15 cellular contexts compared by ENCODE assay signal in genomic region chr5:129101794-129102193, GRCh38. TPM values are rescaled to one million over a fixed set of nuclear protein-coding genes. Genes with fewer than 3 reads are reported as not detected.
DNase-seq lines count a peak whose midpoint lies in the region; ATAC-seq, FAIRE-seq and TF ChIP-seq lines count a peak whose summit lies in the region.
"Had no signal": no experiment of that assay in that cellular context is flagged by ENCODE, and none has a peak within 500 bp of the region (broad histone marks: within the 10 kb centered on the region; RNA-seq: fewer than 3 reads in every experiment).

No MANE protein-coding gene starts in this region.

- intact Hi-C loops in body of pancreas (cut with DNase I): no loop called here
- intact Hi-C loops in HepG2 (cut with micrococcal nuclease; ENCODE audit: unreplicated experiment): no loop called here

- TF ChIP-seq POLR2A in body of pancreas (IDR thresholded peaks at IDR 0.05) (no peak), HepG2 (IDR thresholded peaks at IDR 0.05; ENCODE audit: insufficient read depth in 1 of 2, low read depth in 2 of 2, low read length in 2 of 2) (no peak)

- H3K79me2 ChIP-seq in Loucy (ENCODE audit: insufficient read depth, low read length) (peaks cover 22% of the 10 kb centered on the region), HepG2 (ENCODE audit: insufficient read depth, low read length) (peaks cover 53% of the 10 kb centered on the region)

- H3K27ac ChIP-seq in body of pancreas (no peak overlapping the region), HepG2 (ENCODE audit: extremely low read length, insufficient read depth, low read length) (no peak overlapping the region), subcutaneous abdominal adipose tissue (ENCODE audit: low read depth, low read length) (peak overlapping the region; percentile 96)
- H3K27ac ChIP-seq: A549, C4-2B had no signal

- TF ChIP-seq RAD21 in HepG2 (CRISPR knock-in tag; IDR thresholded peaks at IDR 0.05): no peak

- POLR2A ChIA-PET in HepG2 (lab: Yijun Ruan, JAX): no interaction called here

- no peak for DNase-seq in body of pancreas
- DNase-seq in HepG2 (ENCODE audit: low spot score): no peak
- DNase-seq in kidney glomerular epithelial cell (lab: John Stamatoyannopoulos, UW): no peak
- DNase-seq in hepatic stellate cell (ENCODE audit: low spot score): no peak
- no peak for DNase-seq in RKO (ENCODE audit: low spot score)
- DNase-seq: BE2C; CD4-positive, alpha-beta memory T cell; DND-41; GDM1; H7 had no signal

- H3K9me2 ChIP-seq in Loucy (replicated peaks; ENCODE audit: low read depth, low read length): no peaks in the 10 kb centered on the region

- peak; percentile 6 for ATAC-seq in body of pancreas
- peak; percentile 36; the same call in 2 of the 3 replicates for ATAC-seq in HepG2

- no peaks in the 10 kb centered on the region for H3K9me3 ChIP-seq in Loucy (ENCODE audit: insufficient read depth, low read depth, low read length)
- H3K9me3 ChIP-seq in body of pancreas: no peaks in the 10 kb centered on the region
- H3K9me3 ChIP-seq in HepG2 (ENCODE audit: low read length): no peaks in the 10 kb centered on the region
- H3K9me3 ChIP-seq in subcutaneous abdominal adipose tissue (ENCODE audit: control insufficient read depth in 5 of 5, low read length in 5 of 5): no peaks in the 10 kb centered on the region
- H3K9me3 ChIP-seq: A549, BE2C had no signal

- TF ChIP-seq CTCF in Loucy (conservative IDR thresholded peaks at IDR 0.05; ENCODE audit: low read length): no peak
- TF ChIP-seq CTCF in body of pancreas (IDR thresholded peaks at IDR 0.05): no peak
- no peak for TF ChIP-seq CTCF in HepG2 (CRISPR knock-in tag; IDR thresholded peaks at IDR 0.05)

- WGBS in body of pancreas, 2 donors: 64% methylated on average over 2 of the region's 2 CpGs
- 98% methylated on average over 2 of the region's 2 CpGs for WGBS in HepG2 (ENCODE audit: low lambda C conversion rate)

- H3K27me3 ChIP-seq in Loucy (ENCODE audit: insufficient read depth, low read length, poor library complexity, severe bottlenecking) (no peaks in the 10 kb centered on the region), body of pancreas (no peaks in the 10 kb centered on the region), HepG2 (ENCODE audit: control insufficient read depth in 1 of 2, insufficient read depth in 2 of 2, low read length in 2 of 2) (no peaks in the 10 kb centered on the region; a peak in 1 of 5 replicates), subcutaneous abdominal adipose tissue (ENCODE audit: control insufficient read depth in 5 of 5, insufficient read depth in 4 of 5, low read length in 5 of 5) (no peaks in the 10 kb centered on the region)
- H3K27me3 ChIP-seq: BE2C had no signal

- peaks cover 13% of the 10 kb centered on the region for H3K4me1 ChIP-seq in Loucy (ENCODE audit: insufficient read depth, low read length, poor library complexity, severe bottlenecking)
- H3K4me1 ChIP-seq in body of pancreas: peaks cover 23% of the 10 kb centered on the region
- peaks cover 25% of the 10 kb centered on the region for H3K4me1 ChIP-seq in HepG2 (ENCODE audit: insufficient read depth, low read length)
- H3K4me1 ChIP-seq in subcutaneous abdominal adipose tissue (ENCODE audit: control insufficient read depth in 5 of 5, insufficient read depth in 5 of 5, low read length in 5 of 5): peaks cover 0 to 54% (median 39%) of the 10 kb centered on the region in 5 donors
- H3K4me1 ChIP-seq: A549 had no signal

- H3K9ac ChIP-seq in Loucy (ENCODE audit: low read depth, low read length, poor library complexity, severe bottlenecking) (no peak overlapping the region), HepG2 (ENCODE audit: insufficient read depth, low read depth, low read length) (no peak overlapping the region), subcutaneous abdominal adipose tissue (ENCODE audit: low read length in 5 of 5) (no peak overlapping the region)

- CTCF ChIA-PET in HepG2 (lab: Yijun Ruan, JAX; ENCODE audit: low intra/inter-chr PET ratio, low total read pairs): no interaction called here

- FAIRE-seq in HepG2 (lab: Jason Lieb, UNC): no peak
- FAIRE-seq: A549, GM19239 had no signal

- TF ChIP-seq EP300 in HepG2 (IDR thresholded peaks at IDR 0.05; ENCODE audit: low read depth in 2 of 2, low read length in 2 of 2) (no peak), HepG2 (CRISPR knock-in tag; IDR thresholded peaks at IDR 0.05; ENCODE audit: borderline replicate concordance) (no peak)

- H3F3A ChIP-seq in Loucy (ENCODE audit: low read depth): no peaks in the 10 kb centered on the region

- no TSS peak for BruUV-seq in HepG2 (replicated peaks; lab: Mats Ljungman, UMichigan)

- in situ Hi-C loops in HepG2 (cut with HindIII; ENCODE audit: extremely low pct_ligation_motif_present, low pct_unique_long_range_greater_than_20kb): loop anchor here (25.0 kb wide), 1 partner anchor 889 kb away; no protein-coding TSS in a partner anchor

- no peak overlapping the region for H3K4me3 ChIP-seq in Loucy (ENCODE audit: low read length, poor library complexity, severe bottlenecking)
- H3K4me3 ChIP-seq in body of pancreas: no peak overlapping the region
- H3K4me3 ChIP-seq in HepG2 (replicated peaks in 1 of 3; ENCODE audit: insufficient read depth in 1 of 3, low read depth in 2 of 3, low read length in 3 of 3): no peak overlapping the region
- no peak overlapping the region for H3K4me3 ChIP-seq in subcutaneous abdominal adipose tissue (ENCODE audit: low read depth in 1 of 5, low read length in 5 of 5)
- H3K4me3 ChIP-seq: A549 had no signal

- peak overlapping the region; percentile 28 for H3K4me2 ChIP-seq in Loucy (ENCODE audit: low read depth, low read length, poor library complexity, severe bottlenecking)
- H3K4me2 ChIP-seq in HepG2 (ENCODE audit: low read depth, low read length): no peak overlapping the region
- H3K4me2 ChIP-seq: A549 had no signal

- H3K36me3 ChIP-seq in Loucy (ENCODE audit: insufficient read depth, low read length): peaks cover 6% of the 10 kb centered on the region; the same call in 1 of the 2 replicates
- no peaks in the 10 kb centered on the region for H3K36me3 ChIP-seq in body of pancreas (replicated peaks in 1 of 2; ENCODE audit: insufficient read depth in 1 of 2, low read depth in 2 of 2)
- peaks cover 1 to 12% of the 10 kb centered on the region in 2 experiments; a peak in 3 of 5 replicates for H3K36me3 ChIP-seq in HepG2 (replicated peaks in 1 of 2; ENCODE audit: control insufficient read depth in 1 of 2, insufficient read depth in 2 of 2, low read length in 2 of 2)
- peaks cover 1 to 12% (median 5%) of the 10 kb centered on the region in 5 donors for H3K36me3 ChIP-seq in subcutaneous abdominal adipose tissue (ENCODE audit: control insufficient read depth in 5 of 5, insufficient read depth in 5 of 5, low read length in 5 of 5)

- H4K20me1 ChIP-seq in Loucy (ENCODE audit: insufficient read depth, low read length, poor library complexity, severe bottlenecking) (peaks cover 3% of the 10 kb centered on the region), HepG2 (ENCODE audit: insufficient read depth, low read length) (no peaks in the 10 kb centered on the region)

- H2AFZ ChIP-seq in Loucy (ENCODE audit: low read length) (no peak overlapping the region), HepG2 (ENCODE audit: low read length) (no peak overlapping the region)

TF ChIP-seq in HepG2, 621 proteins besides CTCF, POLR2A, EP300 and RAD21:
- TF ChIP-seq CEBPB (IDR thresholded peaks at IDR 0.05; ENCODE audit: borderline replicate concordance, low read depth, low read length) (peak; percentile 26; the same call in 1 of the 2 replicates), ATF7 (IDR thresholded peaks at IDR 0.05) (peak; percentile 85), ATF7 (CRISPR knock-in tag; IDR thresholded peaks at IDR 0.05) (no peak), MAF1 (CRISPR knock-in tag; IDR thresholded peaks at IDR 0.05; ENCODE audit: borderline replicate concordance) (no peak)

RNA-seq across cellular contexts. Expression of gene ISOC1, which starts 7.2 kb away (rescaled TPM):
- 10 to 100 TPM; 23.4 to 25.9 TPM for total RNA-seq in body of pancreas
- total RNA-seq in HepG2 (2016; rRNA removed; fragmentation: Illumina TruSeq; extraction: Trizol): 51.3 and 65.0 TPM in 2 replicates
- 15.5 and 15.7 TPM in 2 replicates for total RNA-seq in HepG2 (2016; cell fraction: cytosol; rRNA removed; fragmentation: Illumina TruSeq; extraction: Trizol; ENCODE audit: low read depth)
- 51.7 and 63.3 TPM in 2 replicates for total RNA-seq in HepG2 (2016; cell fraction: insoluble cytoplasmic fraction; rRNA removed; fragmentation: Illumina TruSeq; extraction: Trizol)
- 27.2 and 27.5 TPM in 2 replicates for total RNA-seq in HepG2 (2016; cell fraction: membrane; rRNA removed; fragmentation: Illumina TruSeq; extraction: Trizol)
- 35.1 and 38.5 TPM in 2 replicates for total RNA-seq in HepG2 (2016; cell fraction: nucleus; rRNA removed; fragmentation: Illumina TruSeq; extraction: Trizol)
- 22.1 and 25.7 TPM in 2 replicates for polyA plus RNA-seq in HepG2 (2011; rRNA removed)
- 16.8 and 22.5 TPM in 2 replicates for polyA plus RNA-seq in HepG2 (2011; cell fraction: cytosol; rRNA removed)
- 11.6 and 11.8 TPM in 2 replicates for polyA plus RNA-seq in HepG2 (2011; cell fraction: nucleus; rRNA removed)
- 22.3 and 26.6 TPM in 2 replicates for polyA plus RNA-seq in HepG2 (2012)
- polyA plus RNA-seq in HepG2 (2016; cell fraction: cytosol; fragmentation: Illumina TruSeq; extraction: Trizol; ENCODE audit: low read depth): 6.3 and 8.5 TPM in 2 replicates
- 89.1 and 90.6 TPM in 2 replicates for polyA plus RNA-seq in HepG2 (2016; cell fraction: insoluble cytoplasmic fraction; fragmentation: Illumina TruSeq; extraction: Trizol; ENCODE audit: low read depth)
- polyA plus RNA-seq in HepG2 (2016; cell fraction: membrane; fragmentation: Illumina TruSeq; extraction: Trizol; ENCODE audit: low read depth): 21.1 and 21.2 TPM in 2 replicates
- 52.9 and 62.0 TPM in 2 replicates for polyA plus RNA-seq in HepG2 (2016; cell fraction: nucleus; fragmentation: Illumina TruSeq; extraction: Trizol; ENCODE audit: insufficient read depth, low read depth)
- polyA minus RNA-seq in HepG2 (2011; rRNA and poly(A)+ RNA removed; ENCODE audit: low replicate concordance): 30.2 and 33.7 TPM in 2 replicates
- 20.3 and 24.0 TPM in 2 replicates for polyA minus RNA-seq in HepG2 (2011; cell fraction: cytosol; rRNA and poly(A)+ RNA removed)
- polyA minus RNA-seq in HepG2 (2011; cell fraction: nucleus; rRNA and poly(A)+ RNA removed): 37.9 and 43.9 TPM in 2 replicates
